ENCODE assay signal across 18 cellular contexts in genomic region chr18:35564795-35565453, GRCh38. TPM values are rescaled to one million over a fixed set of nuclear protein-coding genes. Genes with fewer than 3 reads are reported as not detected.
DNase-seq lines count a peak whose midpoint lies in the region; ATAC-seq, FAIRE-seq and TF ChIP-seq lines count a peak whose summit lies in the region.
"Had no signal": no experiment of that assay in that cellular context is flagged by ENCODE, and none has a peak within 500 bp of the region (broad histone marks: within the 10 kb centered on the region; RNA-seq: fewer than 3 reads in every experiment).

No MANE protein-coding gene starts in this region.

- H3K36me3 ChIP-seq in Caco-2 (ENCODE audit: control insufficient read depth, insufficient read depth, low read length): no peaks in the 10 kb centered on the region
- H3K36me3 ChIP-seq: neutrophil had no signal

- no peaks in the 10 kb centered on the region for H3K27me3 Mint-ChIP-seq in Caco-2 (ENCODE audit: insufficient read depth, unreplicated experiment)

- peak; percentile 63 for DNase-seq in CD1c-positive myeloid dendritic cell (ENCODE audit: extremely low spot score)
- DNase-seq in GM19239 (ENCODE audit: insufficient read length, low spot score): no peak
- no peak for DNase-seq in activated CD4-positive, alpha-beta T cell treated with anti-CD3 and anti-CD28 coated beads, Interleukin-2, amount 50 U/mL, for 48 hours
- DNase-seq in Caco-2: no peak
- DNase-seq in D341Med (ENCODE audit: low spot score): no peak
- no peak for DNase-seq in NCI-H82 (lab: John Stamatoyannopoulos, UW)
- DNase-seq: amniotic stem cell; DND-41; effector CD8-positive, alpha-beta T cell; left colon; NCI-H2107; stimulated activated CD4-positive, alpha-beta T cell treated with anti-CD3 and anti-CD28 coated beads, Interleukin-15, amount 100 ng/mL, for 24 hours; stimulated activated naive CD4-positive, alpha-beta T cell treated with Interleukin-2 at 50 U/mL for 16 hours; T-helper 9 cell had no signal

- no peaks in the 10 kb centered on the region for H3K9me3 ChIP-seq in Caco-2
- H3K9me3 ChIP-seq: neutrophil had no signal

- no peaks in the 10 kb centered on the region for H3K4me1 Mint-ChIP-seq in Caco-2 (ENCODE audit: low read depth, unreplicated experiment)

- ATAC-seq in HG02610 (IDR thresholded peaks at IDR 0.05; ENCODE audit: unreplicated experiment): peak; percentile 80
- ATAC-seq in HG03432 (IDR thresholded peaks at IDR 0.05; ENCODE audit: unreplicated experiment): peak; percentile 89
- ATAC-seq: left colon had no signal

- BruUV-seq in Caco-2 (replicated peaks; lab: Mats Ljungman, UMichigan): no TSS peak

- CTCF ChIA-PET in Caco-2 (lab: Charles Lee): no interaction called here

- H3K36me3 Mint-ChIP-seq in Caco-2 (ENCODE audit: insufficient read depth, unreplicated experiment): no peaks in the 10 kb centered on the region

- peak; percentile 91 for FAIRE-seq in GM19239 (lab: Jason Lieb, UNC)
- FAIRE-seq: RCC 7860 had no signal

- no peak overlapping the region for H3K4me3 ChIP-seq in Caco-2 (ENCODE audit: low read depth, low read length)

- H3K9me3 Mint-ChIP-seq in Caco-2 (ENCODE audit: unreplicated experiment): no peaks in the 10 kb centered on the region

- peaks cover under 1% of the 10 kb centered on the region; the same call in 1 of the 2 replicates for H3K4me1 ChIP-seq in Caco-2

- no peak overlapping the region for H3K4me3 Mint-ChIP-seq in Caco-2 (ENCODE audit: unreplicated experiment)

- H3K27ac Mint-ChIP-seq in Caco-2 (ENCODE audit: unreplicated experiment): no peak overlapping the region

- no peaks in the 10 kb centered on the region for H3K27me3 ChIP-seq in Caco-2 (replicated peaks; ENCODE audit: control insufficient read depth, insufficient read depth, low read length)
- H3K27me3 ChIP-seq: neutrophil had no signal

- TF ChIP-seq CTCF in Caco-2 (IDR thresholded peaks at IDR 0.05; ENCODE audit: insufficient read depth in 1 of 2, low read depth in 1 of 2, low read length in 1 of 2, severe bottlenecking in 1 of 2, unreplicated experiment in 1 of 2): no peak

- intact Hi-C loops in Caco-2 (cut with micrococcal nuclease; ENCODE audit: unreplicated experiment): no loop called here

- POLR2A ChIA-PET in Caco-2 (lab: Charles Lee): no interaction called here

RNA-seq across cellular contexts. Expression of gene GALNT1, which starts 16.6 kb away (rescaled TPM):
- 53.6 and 57.4 TPM in 2 replicates for total RNA-seq in Caco-2 (2022)
